Comparison of ENCODE assay signal across 8 cellular contexts in genomic region chr2:8488001-8488738, GRCh38.
DNase-seq lines count a peak whose midpoint lies in the region; ATAC-seq and TF ChIP-seq lines count a peak whose summit lies in the region.

No MANE protein-coding gene starts in this region.

- intact Hi-C loops in activated CD8-positive, alpha-beta T cell treated with anti-CD3 and anti-CD28 coated beads for 36 hours (cut with micrococcal nuclease): loop anchor here (10.0 kb wide), 1 partner anchor 183 kb away; no protein-coding TSS in a partner anchor

- H3K27me3 Mint-ChIP-seq in activated CD8-positive, alpha-beta T cell treated with anti-CD3 and anti-CD28 coated beads for 36 hours: peaks cover 6% of the 10 kb centered on the region

- TF ChIP-seq CTCF in activated CD8-positive, alpha-beta T cell treated with anti-CD3 and anti-CD28 coated beads for 36 hours (IDR thresholded peaks at IDR 0.05): no peak

- CTCF ChIA-PET in activated CD8-positive, alpha-beta T cell treated with anti-CD3 and anti-CD28 coated beads for 36 hours (lab: Charles Lee): interaction anchor here (1.6 kb wide), 1 partner anchor 56 kb away, joined by 5 read pairs; no protein-coding TSS in a partner anchor

- H3K36me3 Mint-ChIP-seq in activated CD8-positive, alpha-beta T cell treated with anti-CD3 and anti-CD28 coated beads for 36 hours (ENCODE audit: low read depth): no peaks in the 10 kb centered on the region

- DNase-seq in activated CD8-positive, alpha-beta T cell treated with anti-CD3 and anti-CD28 coated beads for 36 hours: peak; percentile 89
- DNase-seq in globus pallidus (ENCODE audit: low spot score) (peak; percentile 58), NCI-H226 (no peak), glomerular visceral epithelial cell (ENCODE audit: extremely low spot score) (no peak), COLO668 (lab: John Stamatoyannopoulos, UW; ENCODE audit: unreplicated experiment) (no peak)
- peak; percentile 51 for DNase-seq in stimulated activated CD8-positive, alpha-beta memory T cell treated with anti-CD3 and anti-CD28 coated beads, Interleukin-12 subunit alpha, Interleukin-12 subunit beta, amount 100 ng/mL, for 4 hours (ENCODE audit: low read depth)

- peak; percentile 91 for ATAC-seq in HG03039 (IDR thresholded peaks at IDR 0.05; ENCODE audit: unreplicated experiment)
- peak; percentile 84 for ATAC-seq in activated CD8-positive, alpha-beta T cell treated with anti-CD3 and anti-CD28 coated beads for 36 hours

- H3K27ac Mint-ChIP-seq in activated CD8-positive, alpha-beta T cell treated with anti-CD3 and anti-CD28 coated beads for 36 hours: peak overlapping the region; percentile 79

- peaks cover 47% of the 10 kb centered on the region for H3K4me1 Mint-ChIP-seq in activated CD8-positive, alpha-beta T cell treated with anti-CD3 and anti-CD28 coated beads for 36 hours (ENCODE audit: low read depth)

- H3K4me3 Mint-ChIP-seq in activated CD8-positive, alpha-beta T cell treated with anti-CD3 and anti-CD28 coated beads for 36 hours: peak overlapping the region; percentile 66

- in situ Hi-C loops in GM18951 (cut with MboI; ENCODE audit: low sequenced_read_pairs, unreplicated experiment): no loop called here

- peak; percentile 26 for TF ChIP-seq POLR2A in GM18951 (IDR thresholded peaks at IDR 0.05; ENCODE audit: extremely low read depth, insufficient read depth, insufficient read length)

- POLR2A ChIA-PET in activated CD8-positive, alpha-beta T cell treated with anti-CD3 and anti-CD28 coated beads for 36 hours (lab: Charles Lee): interaction anchor here (0.6 to 3.9 kb wide), 11 partner anchors 10 to 386 kb away, joined by 3 to 27 read pairs (median 3); partner anchors contain the start of gene ID2

- no peaks in the 10 kb centered on the region for H3K9me3 Mint-ChIP-seq in activated CD8-positive, alpha-beta T cell treated with anti-CD3 and anti-CD28 coated beads for 36 hours

Comparison
In these comparisons a context has a peak if more than half of its experiments do, and no peak if none do; other contexts are left out.
1. DNase-seq: peak in activated CD8-positive, alpha-beta T cell treated with anti-CD3 and anti-CD28 coated beads for 36 hours (single experiment), globus pallidus (single experiment) and stimulated activated CD8-positive, alpha-beta memory T cell treated with anti-CD3 and anti-CD28 coated beads, Interleukin-12 subunit alpha, Interleukin-12 subunit beta, amount 100 ng/mL, for 4 hours (single experiment); none in NCI-H226 (single experiment), glomerular visceral epithelial cell (single experiment) and COLO668 (single experiment).